Comparison of ENCODE assay signal across 22 cellular contexts in the genomic region with DNA sequence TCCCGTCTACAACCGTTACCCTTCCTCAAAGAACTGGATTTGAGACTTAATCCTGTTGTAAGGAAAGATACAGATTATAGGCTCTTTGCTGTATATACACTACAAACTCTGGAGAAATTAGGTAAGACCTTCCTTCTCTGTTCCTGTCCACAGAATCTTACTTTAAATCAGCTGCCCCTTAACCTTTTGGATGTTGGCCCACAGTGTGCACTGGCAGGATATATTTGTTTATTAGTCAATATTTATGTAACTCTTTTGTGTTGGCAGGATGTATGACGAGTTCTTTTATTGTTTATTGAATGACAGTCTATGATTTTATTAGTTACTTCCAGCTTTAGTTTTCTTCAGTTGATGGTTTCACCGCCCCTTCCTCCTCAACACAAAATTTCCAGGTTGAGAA. TPM values are rescaled to one million over a fixed set of nuclear protein-coding genes. Genes with fewer than 3 reads are reported as not detected.
"Had no signal": no experiment of that assay in that cellular context is flagged by ENCODE, and none has a peak within 500 bp of the region (broad histone marks: within the 10 kb centered on the region; RNA-seq: fewer than 3 reads in every experiment).

No MANE protein-coding gene starts in this region.

- H3K27ac ChIP-seq: coronary artery, epithelial cell of prostate, neutrophil, right atrium auricular region had no signal

- H3K9me3 ChIP-seq: body of pancreas, heart left ventricle, neutrophil, right atrium auricular region had no signal

- FAIRE-seq: small intestine had no signal

- H3K27me3 ChIP-seq: body of pancreas, heart left ventricle, neutrophil, right atrium auricular region had no signal

- DNase-seq: activated B cell treated with CpG ODN at 0.5 μM for 24 hours; activated CD4-positive, alpha-beta T cell treated with anti-CD3 and anti-CD28 coated beads for 48 hours; activated CD8-positive, alpha-beta T cell treated with anti-CD3 and anti-CD28 coated beads for 36 hours; activated effector memory CD4-positive, alpha-beta T cell treated with anti-CD3 and anti-CD28 coated beads, Interleukin-2, amount 50 U/mL, for 16 hours; activated T-cell treated with anti-CD3 and anti-CD28 coated beads, Interleukin-2, amount 50 U/mL, for 48 hours; amniotic stem cell; body of pancreas; central memory CD4-positive, alpha-beta T cell; effector CD8-positive, alpha-beta T cell; foreskin melanocyte; heart left ventricle; natural killer cell; small intestine; stimulated activated CD4-positive, alpha-beta T cell treated with anti-CD3 and anti-CD28 coated beads, Interleukin-4, amount 100 ng/mL, for 4 hours; stimulated activated CD8-positive, alpha-beta memory T cell treated with anti-CD3 and anti-CD28 coated beads, Interleukin-4, amount 100 ng/mL, for 48 hours; stimulated activated naive CD4-positive, alpha-beta T cell treated with Interleukin-2 at 50 U/mL for 16 hours; T-helper 2 cell had no signal

- ATAC-seq: activated CD8-positive, alpha-beta T cell treated with anti-CD3 and anti-CD28 coated beads for 36 hours; body of pancreas; natural killer cell had no signal

- H3K36me3 ChIP-seq: heart left ventricle, neutrophil, right atrium auricular region had no signal

- H3K4me1 ChIP-seq: body of pancreas, right atrium auricular region had no signal

- H3K4me3 ChIP-seq: body of pancreas, coronary artery, heart left ventricle, right atrium auricular region had no signal

RNA-seq across cellular contexts. Expression of gene LRRC36, which starts 19.7 kb away (rescaled TPM):
- total RNA-seq: natural killer cell had no signal

RNA-seq across cellular contexts. Expression of gene KCTD19, which starts 19.8 kb away (rescaled TPM):
- total RNA-seq: activated B cell treated with CpG ODN at 0.5 μM for 24 hours, natural killer cell had no signal
- polyA plus RNA-seq: fibroblast of lung had no signal

RNA-seq across cellular contexts. Expression of gene TPPP3, which starts 47.0 kb away (rescaled TPM):
- total RNA-seq: activated B cell treated with CpG ODN at 0.5 μM for 24 hours; activated CD8-positive, alpha-beta T cell treated with anti-CD3 and anti-CD28 coated beads for 36 hours had no signal
